In the genomic region with DNA sequence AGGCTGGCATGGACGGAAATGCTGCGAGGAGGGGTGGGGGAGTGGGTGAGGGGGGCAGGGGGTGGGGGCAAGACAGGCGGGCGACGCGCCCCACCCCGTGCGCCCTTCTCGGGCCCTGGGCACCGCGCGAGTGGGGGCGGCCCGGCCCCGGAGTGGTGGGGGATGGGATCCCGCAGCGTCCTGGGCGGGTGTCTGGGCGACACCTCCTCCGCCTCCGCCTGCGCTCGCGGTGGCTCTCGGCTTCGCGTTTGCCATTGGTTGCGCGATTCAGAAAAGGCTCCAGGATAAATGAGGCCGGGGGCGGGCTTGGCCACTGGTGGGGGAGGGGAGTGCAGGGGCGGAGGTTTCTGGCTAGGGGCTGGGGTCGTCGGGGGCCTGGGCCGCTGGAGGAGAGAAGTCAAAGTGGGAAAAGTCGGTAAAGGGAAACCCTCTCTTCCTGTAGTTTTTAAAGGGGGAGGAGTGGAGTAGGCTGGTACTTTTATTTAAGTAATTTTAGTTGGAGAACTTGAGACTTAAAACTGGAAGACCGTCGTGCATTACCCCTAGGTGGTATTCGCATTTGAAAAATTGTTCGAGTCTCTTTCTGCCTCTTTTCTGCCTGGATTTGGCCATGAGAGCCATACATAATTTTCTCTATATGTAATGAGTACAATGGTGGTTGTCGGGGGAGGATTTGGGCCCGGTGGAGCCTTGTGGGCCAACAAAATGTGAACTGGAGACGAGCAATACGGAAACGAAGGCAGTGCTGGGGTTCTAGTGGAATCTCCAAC, we compare ENCODE assay signal across 8 cellular contexts. TPM values are rescaled to one million over a fixed set of nuclear protein-coding genes. Genes with fewer than 3 reads are reported as not detected.
DNase-seq lines count a peak whose midpoint lies in the region; ATAC-seq and TF ChIP-seq lines count a peak whose summit lies in the region.

No MANE protein-coding gene starts in this region.

- no peaks in the 10 kb centered on the region for H3K9me3 Mint-ChIP-seq in activated CD4-positive, alpha-beta memory T cell treated with anti-CD3 and anti-CD28 coated beads, Interleukin-2, amount 10 ng/mL, durations not matched to agents 7 days and 5 days
- no peaks in the 10 kb centered on the region for H3K9me3 Mint-ChIP-seq in stimulated activated naive B cell treated with anti-CD40 and anti-IgM and Interleukin-4, amounts not matched to agents 10 μg/mL and 1 μg/mL and 100 μg/mL, for 72 hours

- peaks cover 15% of the 10 kb centered on the region for H3K27me3 ChIP-seq in foreskin keratinocyte
- H3K27me3 ChIP-seq in uterus = peaks cover 60 to 88% of the 10 kb centered on the region in 2 donors

- no peaks in the 10 kb centered on the region for H3K9me3 ChIP-seq in uterus

- intact Hi-C loops in uterus (cut with DNase I; ENCODE audit: low total_unique reads) = no loop called here

- ATAC-seq in HG02885 (IDR thresholded peaks at IDR 0.05; ENCODE audit: poor library complexity, unreplicated experiment) = peak; percentile 35
- ATAC-seq in foreskin keratinocyte = peak; percentile 22
- ATAC-seq in stimulated activated naive B cell treated with anti-CD40 and anti-IgM and Interleukin-4, amounts not matched to agents 10 μg/mL and 1 μg/mL and 100 μg/mL, for 72 hours (replicated peaks) = no peak

- peaks cover 18% of the 10 kb centered on the region for H3K4me1 ChIP-seq in foreskin keratinocyte
- H3K4me1 ChIP-seq in uterus = peaks cover 0 to 16% of the 10 kb centered on the region in 2 donors

- peaks cover 71% of the 10 kb centered on the region for H3K27me3 Mint-ChIP-seq in activated CD4-positive, alpha-beta memory T cell treated with anti-CD3 and anti-CD28 coated beads, Interleukin-2, amount 10 ng/mL, durations not matched to agents 7 days and 5 days
- H3K27me3 Mint-ChIP-seq in stimulated activated naive B cell treated with anti-CD40 and anti-IgM and Interleukin-4, amounts not matched to agents 10 μg/mL and 1 μg/mL and 100 μg/mL, for 72 hours = peaks cover 49 to 62% of the 10 kb centered on the region in 2 donors

- CTCF ChIA-PET in activated CD4-positive, alpha-beta memory T cell treated with anti-CD3 and anti-CD28 coated beads, Interleukin-2, amount 10 ng/mL, durations not matched to agents 7 days and 5 days (lab: Charles Lee) = no interaction called here

- H3K27ac ChIP-seq in foreskin keratinocyte = no peak overlapping the region
- H3K27ac ChIP-seq in uterus = no peak overlapping the region

- POLR2A ChIA-PET in activated CD4-positive, alpha-beta memory T cell treated with anti-CD3 and anti-CD28 coated beads, Interleukin-2, amount 10 ng/mL, durations not matched to agents 7 days and 5 days (lab: Charles Lee) = no interaction called here

- H3K36me3 ChIP-seq in uterus = no peaks in the 10 kb centered on the region

- peak overlapping the region; percentile 81 for H3K4me3 Mint-ChIP-seq in activated CD4-positive, alpha-beta memory T cell treated with anti-CD3 and anti-CD28 coated beads, Interleukin-2, amount 10 ng/mL, durations not matched to agents 7 days and 5 days
- peak overlapping the region; percentile 82 for H3K4me3 Mint-ChIP-seq in stimulated activated naive B cell treated with anti-CD40 and anti-IgM and Interleukin-4, amounts not matched to agents 10 μg/mL and 1 μg/mL and 100 μg/mL, for 72 hours

- H3K27ac Mint-ChIP-seq in activated CD4-positive, alpha-beta memory T cell treated with anti-CD3 and anti-CD28 coated beads, Interleukin-2, amount 10 ng/mL, durations not matched to agents 7 days and 5 days = no peak overlapping the region
- H3K27ac Mint-ChIP-seq in stimulated activated naive B cell treated with anti-CD40 and anti-IgM and Interleukin-4, amounts not matched to agents 10 μg/mL and 1 μg/mL and 100 μg/mL, for 72 hours = peak overlapping the region; percentile 82

- peaks cover 4% of the 10 kb centered on the region for H3K36me3 Mint-ChIP-seq in activated CD4-positive, alpha-beta memory T cell treated with anti-CD3 and anti-CD28 coated beads, Interleukin-2, amount 10 ng/mL, durations not matched to agents 7 days and 5 days (ENCODE audit: low read depth)
- peaks cover 0 to 2% of the 10 kb centered on the region in 2 donors for H3K36me3 Mint-ChIP-seq in stimulated activated naive B cell treated with anti-CD40 and anti-IgM and Interleukin-4, amounts not matched to agents 10 μg/mL and 1 μg/mL and 100 μg/mL, for 72 hours

- TF ChIP-seq POLR2A in uterus (IDR thresholded peaks at IDR 0.05) = no peak

- TF ChIP-seq CTCF in foreskin keratinocyte (conservative IDR thresholded peaks at IDR 0.05) (no peak), uterus (IDR thresholded peaks at IDR 0.05) (no peak)

- peaks cover 50% of the 10 kb centered on the region for H3K4me1 Mint-ChIP-seq in activated CD4-positive, alpha-beta memory T cell treated with anti-CD3 and anti-CD28 coated beads, Interleukin-2, amount 10 ng/mL, durations not matched to agents 7 days and 5 days
- H3K4me1 Mint-ChIP-seq in stimulated activated naive B cell treated with anti-CD40 and anti-IgM and Interleukin-4, amounts not matched to agents 10 μg/mL and 1 μg/mL and 100 μg/mL, for 72 hours = peaks cover 30 to 47% of the 10 kb centered on the region in 2 donors

- H3K4me3 ChIP-seq in uterus = no peak overlapping the region

- peak; percentile 28 for DNase-seq in activated gamma-delta T cell (lab: John Stamatoyannopoulos, UW)
- no peak for DNase-seq in activated gamma-delta T cell treated with Interleukin-2 at 50 U/mL for 16 hours
- DNase-seq in NCI-H2196 (lab: John Stamatoyannopoulos, UW; ENCODE audit: unreplicated experiment) = peak; percentile 89
- DNase-seq in activated CD4-positive, alpha-beta memory T cell treated with anti-CD3 and anti-CD28 coated beads, Interleukin-2, amount 10 ng/mL, durations not matched to agents 7 days and 5 days = peak; percentile 62
- DNase-seq in foreskin keratinocyte = peak in 1 of 2 donors; percentile 48
- DNase-seq in stimulated activated naive B cell treated with anti-CD40 and anti-IgM and Interleukin-4, amounts not matched to agents 10 μg/mL and 1 μg/mL and 100 μg/mL, for 72 hours = peak; percentile 20
- no peak for DNase-seq in uterus

RNA-seq across cellular contexts. Expression of gene IGF2BP3, which starts 1.0 kb away (rescaled TPM):
- total RNA-seq in activated CD4-positive, alpha-beta memory T cell treated with anti-CD3 and anti-CD28 coated beads, Interleukin-2, amount 10 ng/mL, durations not matched to agents 7 days and 5 days = under 1 TPM; 0.48 to 0.68 TPM
- total RNA-seq in foreskin keratinocyte (32.8 and 41.1 TPM in 2 replicates), uterus (10 to 100 TPM in 1 of 4 donors, not detected in 3; 45.8 TPM)
- polyA plus RNA-seq in foreskin keratinocyte = 10.1 and 10.3 TPM in 2 replicates

Comparison
In these comparisons a context has a peak if more than half of its experiments do, and no peak if none do; other contexts are left out.
1. DNase-seq: peak in activated gamma-delta T cell (single experiment), NCI-H2196 (single experiment), activated CD4-positive, alpha-beta memory T cell treated with anti-CD3 and anti-CD28 coated beads, Interleukin-2, amount 10 ng/mL, durations not matched to agents 7 days and 5 days (single experiment) and stimulated activated naive B cell treated with anti-CD40 and anti-IgM and Interleukin-4, amounts not matched to agents 10 μg/mL and 1 μg/mL and 100 μg/mL, for 72 hours (single experiment); none in activated gamma-delta T cell treated with Interleukin-2 at 50 U/mL for 16 hours (single experiment) and uterus (0 of 2).
2. ATAC-seq: peak in HG02885 (single experiment) and foreskin keratinocyte (single experiment); none in stimulated activated naive B cell treated with anti-CD40 and anti-IgM and Interleukin-4, amounts not matched to agents 10 μg/mL and 1 μg/mL and 100 μg/mL, for 72 hours (0 of 2).